9 cellular contexts compared by ENCODE assay signal in the genomic region with DNA sequence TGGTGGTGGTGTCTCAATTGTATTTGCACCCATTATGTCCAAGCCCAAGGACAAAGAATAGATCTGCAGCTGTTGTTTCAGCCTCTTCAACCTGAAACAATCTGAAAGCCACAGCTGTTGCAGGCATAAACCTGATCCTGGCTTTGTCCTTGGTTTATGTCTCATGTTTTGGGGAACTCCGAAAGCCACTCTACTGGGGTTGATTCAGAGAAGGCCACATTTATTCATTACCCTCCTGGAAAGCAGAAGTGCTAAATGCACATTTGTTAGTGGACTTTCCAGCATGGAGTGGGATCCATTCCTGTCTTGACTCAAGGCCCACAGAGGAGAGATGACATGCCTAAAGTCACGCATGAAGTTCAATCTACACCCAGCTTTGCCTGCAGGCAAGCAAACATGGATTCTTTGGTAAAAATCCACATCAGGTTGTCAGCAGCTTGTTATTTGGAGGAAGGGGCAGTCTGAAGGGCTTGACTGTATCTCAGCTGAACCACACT. TPM values are rescaled to one million over a fixed set of nuclear protein-coding genes. Genes with fewer than 3 reads are reported as not detected.
DNase-seq lines count a peak whose midpoint lies in the region; ATAC-seq, FAIRE-seq and TF ChIP-seq lines count a peak whose summit lies in the region.
"Had no signal": no experiment of that assay in that cellular context is flagged by ENCODE, and none has a peak within 500 bp of the region (broad histone marks: within the 10 kb centered on the region; RNA-seq: fewer than 3 reads in every experiment).

No MANE protein-coding gene starts in this region.

- WGBS in endodermal cell (ENCODE audit: insufficient coverage in 1 of 2, insufficient read length in 1 of 2), 2 experiments = 94 to 100% methylated on average over 2 of the region's 2 CpGs

- no peaks in the 10 kb centered on the region for H3K36me3 ChIP-seq in GM06990 (ENCODE audit: control insufficient read depth, insufficient read depth, low read length)
- H3K36me3 ChIP-seq in endodermal cell (ENCODE audit: control insufficient read depth, insufficient read depth, low read length) = no peaks in the 10 kb centered on the region
- H3K36me3 ChIP-seq in kidney (ENCODE audit: control insufficient read depth in 1 of 2, insufficient read depth in 2 of 2, low read length in 2 of 2) = no peaks in the 10 kb centered on the region
- no peaks in the 10 kb centered on the region for H3K36me3 ChIP-seq in tibial artery

- H3K4me3 Mint-ChIP-seq in endodermal cell = no peak overlapping the region

- peaks cover 11% of the 10 kb centered on the region for H3K4me1 Mint-ChIP-seq in endodermal cell

- no peak for TF ChIP-seq CTCF in GM06990 (IDR thresholded peaks at IDR 0.05; ENCODE audit: insufficient read depth, low read length, poor library complexity, severe bottlenecking)
- TF ChIP-seq CTCF in endodermal cell (conservative IDR thresholded peaks at IDR 0.05) = no peak
- TF ChIP-seq CTCF in kidney (IDR thresholded peaks at IDR 0.05; ENCODE audit: borderline replicate concordance, extremely low read depth, insufficient read depth) = no peak
- no peak for TF ChIP-seq CTCF in tibial artery (IDR thresholded peaks at IDR 0.05)

- peaks cover 2% of the 10 kb centered on the region for H3K9me3 Mint-ChIP-seq in endodermal cell

- H3K4me3 ChIP-seq in GM06990 (replicated peaks; ENCODE audit: low read depth, low read length) (no peak overlapping the region), endodermal cell (ENCODE audit: low read length) (peak overlapping the region; percentile 11), kidney (ENCODE audit: low read length in 2 of 2) (no peak overlapping the region), tibial artery (no peak overlapping the region)

- peak overlapping the region; percentile 52 for H3K27ac ChIP-seq in endodermal cell (ENCODE audit: low read depth, low read length)
- H3K27ac ChIP-seq in kidney (ENCODE audit: low read depth in 2 of 2, low read length in 2 of 2) = no peak overlapping the region
- H3K27ac ChIP-seq in tibial artery = no peak overlapping the region

- intact Hi-C loops in kidney (cut with DNase I) = no loop called here
- intact Hi-C loops in tibial artery (cut with DNase I; ENCODE audit: low total_unique reads) = no loop called here

- peaks cover 22% of the 10 kb centered on the region for H3K4me1 ChIP-seq in endodermal cell (ENCODE audit: control insufficient read depth, insufficient read depth, low read length)
- peaks cover 0 to 3% of the 10 kb centered on the region in 2 donors for H3K4me1 ChIP-seq in kidney (ENCODE audit: control insufficient read depth in 1 of 2, insufficient read depth in 1 of 2, low read depth in 1 of 2, low read length in 2 of 2)
- H3K4me1 ChIP-seq in tibial artery = peaks cover 0 to 14% (median 12%) of the 10 kb centered on the region in 4 donors

- no peaks in the 10 kb centered on the region for H3K27me3 Mint-ChIP-seq in endodermal cell (ENCODE audit: insufficient read depth)

- no peaks in the 10 kb centered on the region for H3K36me3 Mint-ChIP-seq in endodermal cell (ENCODE audit: low read depth)

- peaks cover 12% of the 10 kb centered on the region for H3K9me3 ChIP-seq in endodermal cell (ENCODE audit: control insufficient read depth, low read length)
- no peaks in the 10 kb centered on the region for H3K9me3 ChIP-seq in kidney (ENCODE audit: control insufficient read depth in 1 of 2, low read length in 2 of 2)
- H3K9me3 ChIP-seq in tibial artery = no peaks in the 10 kb centered on the region

- FAIRE-seq in GM19239 (lab: Jason Lieb, UNC) (peak; percentile 31), kidney (lab: Jason Lieb, UNC) (no peak)

- peak; percentile 47 for DNase-seq in GM06990 (ENCODE audit: extremely low read depth, insufficient read length)
- no peak for DNase-seq in GM19239 (ENCODE audit: insufficient read length, low spot score)
- DNase-seq in endodermal cell = no peak
- DNase-seq in kidney = no peak
- DNase-seq in tibial artery = no peak
- DNase-seq in SKM-1 treated with dmso at 0.1 percent for 144 hours (lab: John Stamatoyannopoulos, UW; ENCODE audit: unreplicated experiment) = no peak

- H3K9ac ChIP-seq in endodermal cell (ENCODE audit: extremely low read depth, low read length, poor library complexity, severe bottlenecking) (no peak overlapping the region), kidney (ENCODE audit: low read length in 2 of 2) (no peak overlapping the region)

- no peaks in the 10 kb centered on the region for H3K27me3 ChIP-seq in GM06990 (replicated peaks; ENCODE audit: control insufficient read depth, insufficient read depth, low read length)
- no peaks in the 10 kb centered on the region for H3K27me3 ChIP-seq in endodermal cell (ENCODE audit: control insufficient read depth, insufficient read depth, low read length, poor library complexity, severe bottlenecking)
- no peaks in the 10 kb centered on the region for H3K27me3 ChIP-seq in tibial artery

- ATAC-seq in HG03159 (IDR thresholded peaks at IDR 0.05; ENCODE audit: unreplicated experiment) (peak; percentile 60), GM19035 (IDR thresholded peaks at IDR 0.05; ENCODE audit: unreplicated experiment) (no peak)

- no peak overlapping the region for H3K27ac Mint-ChIP-seq in endodermal cell

RNA-seq across cellular contexts. Expression of a gene that starts 36.0 kb away (rescaled TPM):
- total RNA-seq in endodermal cell = 100 to 1,000 TPM in 1 of 2 donors, 10 to 100 TPM in 1; 96.1 to 119 TPM
- polyA plus RNA-seq in endodermal cell (2013, experiment 1 of 2) = 46.1 TPM
- 63.4 TPM for polyA plus RNA-seq in endodermal cell (2013, experiment 2 of 2)
- 9.2 TPM for total RNA-seq in kidney
- 0.88 TPM for polyA plus RNA-seq in kidney (ENCODE audit: insufficient read depth, low read depth, low replicate concordance)

RNA-seq across cellular contexts. Expression of a gene that starts 40.6 kb away (rescaled TPM):
- total RNA-seq in endodermal cell (under 1 TPM in 1 of 2 donors, not detected in 1; 0.48 TPM), kidney (0.09 TPM)
- 0.07 TPM for polyA plus RNA-seq in endodermal cell (2013, experiment 1 of 2)
- polyA plus RNA-seq in endodermal cell (2013, experiment 2 of 2) = 0.12 TPM
- not detected for polyA plus RNA-seq in kidney (ENCODE audit: insufficient read depth, low read depth, low replicate concordance)

RNA-seq across cellular contexts. Expression of a gene that starts 59.7 kb away (rescaled TPM):
- total RNA-seq in endodermal cell (not detected), kidney (not detected)
- not detected for polyA plus RNA-seq in endodermal cell (2013, experiment 1 of 2)
- polyA plus RNA-seq in endodermal cell (2013, experiment 2 of 2) = not detected
- not detected for polyA plus RNA-seq in kidney (ENCODE audit: insufficient read depth, low read depth, low replicate concordance)
- total RNA-seq: omental fat pad had no signal
